Comparison of ENCODE assay signal across 1 cellular context in the genomic region with DNA sequence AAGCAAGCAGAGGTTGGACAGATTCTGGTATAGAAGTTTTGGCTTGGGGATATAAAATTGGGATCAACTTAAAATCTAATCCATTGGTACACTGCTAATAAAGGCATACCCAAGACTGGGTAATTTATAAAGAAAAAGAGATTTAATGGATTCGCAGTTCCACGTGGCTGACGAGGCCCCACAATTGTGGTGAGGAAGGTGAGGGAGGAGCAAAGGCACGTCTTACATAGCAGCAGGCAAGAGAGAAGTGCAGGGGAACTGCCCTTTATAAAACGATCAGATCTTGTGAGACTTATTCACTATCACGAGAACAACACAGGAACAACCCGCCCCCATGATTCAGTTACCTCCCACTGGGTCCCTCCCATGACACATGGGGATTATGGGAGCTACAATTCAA.
TF ChIP-seq lines count a peak whose summit lies in the region.

No MANE protein-coding gene starts in this region.

TF ChIP-seq in liver, 16 proteins besides CTCF, POLR2A, EP300 and RAD21 (continued from another document):
- TF ChIP-seq, protein P1, sequence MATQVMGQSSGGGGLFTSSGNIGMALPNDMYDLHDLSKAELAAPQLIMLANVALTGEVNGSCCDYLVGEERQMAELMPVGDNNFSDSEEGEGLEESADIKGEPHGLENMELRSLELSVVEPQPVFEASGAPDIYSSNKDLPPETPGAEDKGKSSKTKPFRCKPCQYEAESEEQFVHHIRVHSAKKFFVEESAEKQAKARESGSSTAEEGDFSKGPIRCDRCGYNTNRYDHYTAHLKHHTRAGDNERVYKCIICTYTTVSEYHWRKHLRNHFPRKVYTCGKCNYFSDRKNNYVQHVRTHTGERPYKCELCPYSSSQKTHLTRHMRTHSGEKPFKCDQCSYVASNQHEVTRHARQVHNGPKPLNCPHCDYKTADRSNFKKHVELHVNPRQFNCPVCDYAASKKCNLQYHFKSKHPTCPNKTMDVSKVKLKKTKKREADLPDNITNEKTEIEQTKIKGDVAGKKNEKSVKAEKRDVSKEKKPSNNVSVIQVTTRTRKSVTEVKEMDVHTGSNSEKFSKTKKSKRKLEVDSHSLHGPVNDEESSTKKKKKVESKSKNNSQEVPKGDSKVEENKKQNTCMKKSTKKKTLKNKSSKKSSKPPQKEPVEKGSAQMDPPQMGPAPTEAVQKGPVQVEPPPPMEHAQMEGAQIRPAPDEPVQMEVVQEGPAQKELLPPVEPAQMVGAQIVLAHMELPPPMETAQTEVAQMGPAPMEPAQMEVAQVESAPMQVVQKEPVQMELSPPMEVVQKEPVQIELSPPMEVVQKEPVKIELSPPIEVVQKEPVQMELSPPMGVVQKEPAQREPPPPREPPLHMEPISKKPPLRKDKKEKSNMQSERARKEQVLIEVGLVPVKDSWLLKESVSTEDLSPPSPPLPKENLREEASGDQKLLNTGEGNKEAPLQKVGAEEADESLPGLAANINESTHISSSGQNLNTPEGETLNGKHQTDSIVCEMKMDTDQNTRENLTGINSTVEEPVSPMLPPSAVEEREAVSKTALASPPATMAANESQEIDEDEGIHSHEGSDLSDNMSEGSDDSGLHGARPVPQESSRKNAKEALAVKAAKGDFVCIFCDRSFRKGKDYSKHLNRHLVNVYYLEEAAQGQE (IDR thresholded peaks at IDR 0.05): no peak
- no peak for TF ChIP-seq JUND (IDR thresholded peaks at IDR 0.05)
- TF ChIP-seq, protein P2, sequence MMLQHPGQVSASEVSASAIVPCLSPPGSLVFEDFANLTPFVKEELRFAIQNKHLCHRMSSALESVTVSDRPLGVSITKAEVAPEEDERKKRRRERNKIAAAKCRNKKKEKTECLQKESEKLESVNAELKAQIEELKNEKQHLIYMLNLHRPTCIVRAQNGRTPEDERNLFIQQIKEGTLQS (IDR thresholded peaks at IDR 0.05): no peak
